ENCODE assay signal across 10 cellular contexts in the genomic region with DNA sequence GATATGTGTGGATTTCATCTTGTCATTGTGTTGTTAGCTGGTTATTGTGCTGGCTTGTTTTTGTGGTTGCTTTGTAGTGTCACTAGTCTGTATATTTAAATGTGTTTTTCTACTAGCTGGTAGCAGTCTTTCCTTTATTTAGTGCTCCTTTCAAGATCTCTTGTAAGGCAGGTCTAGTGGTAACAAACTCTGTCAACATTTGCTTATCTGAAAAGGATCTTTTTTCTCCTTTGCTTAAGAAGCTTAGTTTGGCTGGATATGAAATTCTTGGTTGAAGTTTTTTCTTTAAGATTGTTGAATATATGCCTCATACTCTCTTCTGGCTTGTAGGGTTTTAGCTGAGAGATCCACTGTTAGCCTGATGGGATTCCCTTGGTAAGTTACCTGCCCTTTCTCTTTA.
"Had no signal": no experiment of that assay in that cellular context is flagged by ENCODE, and none has a peak within 500 bp of the region (broad histone marks: within the 10 kb centered on the region; RNA-seq: fewer than 3 reads in every experiment).

No MANE protein-coding gene starts in this region.

- DNase-seq: GM23248, H9, HCEC 1CT, HFFc6, IMR-90, KG1 had no signal

- FAIRE-seq: H1, H54, K562 had no signal

- H3K9ac ChIP-seq: GM23248 had no signal

- H3K4me3 ChIP-seq: GM23248, K562 had no signal

- ATAC-seq: K562 had no signal

- H3K27ac ChIP-seq: GM23248, HL-60 had no signal

- H2AFZ ChIP-seq: GM23248 had no signal
